In the genomic region with DNA sequence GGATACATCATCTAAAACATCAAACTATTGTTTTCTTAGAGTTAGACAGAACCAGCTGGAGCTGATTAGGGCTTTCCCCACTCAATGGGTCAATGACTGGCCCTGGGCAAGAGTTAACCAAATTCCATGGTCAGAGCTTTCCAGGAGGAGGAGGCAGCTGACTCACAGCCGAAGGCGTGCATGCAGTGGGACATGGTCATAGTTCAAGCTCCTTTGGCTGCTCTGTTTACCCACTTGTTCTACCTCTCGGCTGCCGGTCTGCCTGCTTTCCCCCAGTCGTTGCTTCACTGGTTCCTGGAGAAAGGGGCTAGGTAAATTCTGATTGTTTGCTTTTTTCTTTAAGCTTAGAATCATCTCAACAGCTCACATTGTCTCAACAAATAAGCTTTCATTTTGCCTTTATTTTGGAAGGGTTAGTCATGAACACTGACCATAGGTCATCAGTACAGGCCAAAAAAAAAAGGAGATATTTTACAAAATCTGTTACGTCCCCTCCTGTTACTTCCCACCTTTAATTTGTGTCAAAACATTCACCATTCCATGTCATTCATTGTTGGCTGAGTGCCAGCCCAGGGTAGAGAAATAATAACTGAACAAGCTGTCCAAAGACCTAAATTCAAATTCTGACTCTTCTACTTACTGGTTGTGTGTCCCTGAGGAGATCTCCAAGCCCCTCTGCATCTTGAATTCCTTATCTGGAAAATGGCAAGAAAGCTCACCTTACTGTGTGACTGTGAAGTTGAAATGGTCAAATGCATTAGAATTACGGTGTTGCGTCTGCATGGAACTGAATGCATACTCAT, we compare ENCODE assay signal across 11 cellular contexts. TPM values are rescaled to one million over a fixed set of nuclear protein-coding genes. Genes with fewer than 3 reads are reported as not detected.
A peak's percentile ranks its signal among the peaks of the same experiment; 100 is the strongest.
DNase-seq lines count a peak whose midpoint lies in the region; ATAC-seq and TF ChIP-seq lines count a peak whose summit lies in the region.
"Had no signal": no experiment of that assay in that cellular context is flagged by ENCODE, and none has a peak within 500 bp of the region (broad histone marks: within the 10 kb centered on the region; RNA-seq: fewer than 3 reads in every experiment).

No MANE protein-coding gene starts in this region.

- ATAC-seq in upper lobe of right lung: peak; percentile 91
- ATAC-seq in activated CD4-positive, alpha-beta T cell treated with anti-CD3 and anti-CD28 coated beads for 36 hours: no peak
- ATAC-seq: activated CD8-positive, alpha-beta T cell treated with anti-CD3 and anti-CD28 coated beads, Interleukin-2, amount 10 ng/mL, durations not matched to agents 7 days and 5 days had no signal

- H3K27ac ChIP-seq in upper lobe of right lung: no peak overlapping the region

- H3K27me3 ChIP-seq in upper lobe of right lung: no peaks in the 10 kb centered on the region

- POLR2A ChIA-PET in activated CD4-positive, alpha-beta T cell treated with anti-CD3 and anti-CD28 coated beads for 36 hours (lab: Charles Lee): interaction anchor here (0.6 kb wide), 1 partner anchor 1736 kb away, joined by 3 read pairs; no protein-coding TSS in a partner anchor

- H3K36me3 ChIP-seq in upper lobe of right lung: no peaks in the 10 kb centered on the region

- no peak for TF ChIP-seq CTCF in astrocyte of the cerebellum (IDR thresholded peaks at IDR 0.05; ENCODE audit: low read depth, low read length, missing control alignments)
- TF ChIP-seq CTCF in upper lobe of right lung (IDR thresholded peaks at IDR 0.05): no peak

- H3K4me3 ChIP-seq in astrocyte of the cerebellum (ENCODE audit: low read depth, low read length) (no peak overlapping the region), upper lobe of right lung (no peak overlapping the region)

- no peaks in the 10 kb centered on the region for H3K36me3 Mint-ChIP-seq in activated CD4-positive, alpha-beta T cell treated with anti-CD3 and anti-CD28 coated beads, Interleukin-2, amount 10 ng/mL, durations not matched to agents 24 days and 14 days (ENCODE audit: low read depth)
- no peaks in the 10 kb centered on the region for H3K36me3 Mint-ChIP-seq in activated CD4-positive, alpha-beta T cell treated with anti-CD3 and anti-CD28 coated beads for 36 hours (ENCODE audit: low read depth)

- peaks cover 12% of the 10 kb centered on the region for H3K4me1 ChIP-seq in upper lobe of right lung

- peak; percentile 40 for DNase-seq in activated CD4-positive, alpha-beta T cell treated with anti-CD3 and anti-CD28 coated beads, Interleukin-2, amount 10 ng/mL, durations not matched to agents 24 days and 14 days
- no peak for DNase-seq in activated CD4-positive, alpha-beta T cell treated with anti-CD3 and anti-CD28 coated beads for 1 hour
- DNase-seq in astrocyte of the cerebellum (ENCODE audit: low read depth) (peak; percentile 60), kidney tubule cell (ENCODE audit: low spot score) (peak; percentile 97), upper lobe of right lung (peak; percentile 71), NOMO-1 treated with DMSO at 0.1 percent for 48 hours (lab: John Stamatoyannopoulos, UW; ENCODE audit: unreplicated experiment) (no peak), COR-L47 (lab: John Stamatoyannopoulos, UW) (no peak)
- no peak for DNase-seq in activated CD4-positive, alpha-beta T cell treated with anti-CD3 and anti-CD28 coated beads for 36 hours
- DNase-seq: activated CD8-positive, alpha-beta T cell treated with anti-CD3 and anti-CD28 coated beads, Interleukin-2, amount 10 ng/mL, durations not matched to agents 7 days and 5 days; stimulated activated CD4-positive, alpha-beta T cell treated with anti-CD3 and anti-CD28 coated beads, Interleukin-15, amount 100 ng/mL, for 24 hours had no signal

- in situ Hi-C loops in astrocyte of the cerebellum (cut with HindIII; ENCODE audit: low sequenced_read_pairs): no loop called here

- no peak overlapping the region for H3K4me3 Mint-ChIP-seq in activated CD4-positive, alpha-beta T cell treated with anti-CD3 and anti-CD28 coated beads, Interleukin-2, amount 10 ng/mL, durations not matched to agents 24 days and 14 days
- no peak overlapping the region for H3K4me3 Mint-ChIP-seq in activated CD4-positive, alpha-beta T cell treated with anti-CD3 and anti-CD28 coated beads for 36 hours
- H3K4me3 Mint-ChIP-seq: activated CD8-positive, alpha-beta T cell treated with anti-CD3 and anti-CD28 coated beads, Interleukin-2, amount 10 ng/mL, durations not matched to agents 7 days and 5 days had no signal

- intact Hi-C loops in activated CD4-positive, alpha-beta T cell treated with anti-CD3 and anti-CD28 coated beads, Interleukin-2, amount 10 ng/mL, durations not matched to agents 24 days and 14 days (cut with micrococcal nuclease): no loop called here
- intact Hi-C loops in upper lobe of right lung (cut with DNase I): no loop called here
- intact Hi-C loops in activated CD4-positive, alpha-beta T cell treated with anti-CD3 and anti-CD28 coated beads for 36 hours (cut with DNase I, micrococcal nuclease): loop anchor here in 1 of 2 experiments (10.0 kb wide), 1 partner anchor 478 kb away; a partner anchor contains a TSS

- peaks cover 10% of the 10 kb centered on the region for H3K4me1 Mint-ChIP-seq in activated CD4-positive, alpha-beta T cell treated with anti-CD3 and anti-CD28 coated beads, Interleukin-2, amount 10 ng/mL, durations not matched to agents 24 days and 14 days
- peaks cover 23% of the 10 kb centered on the region for H3K4me1 Mint-ChIP-seq in activated CD4-positive, alpha-beta T cell treated with anti-CD3 and anti-CD28 coated beads for 36 hours

- peaks cover 38% of the 10 kb centered on the region for H3K27me3 Mint-ChIP-seq in activated CD4-positive, alpha-beta T cell treated with anti-CD3 and anti-CD28 coated beads, Interleukin-2, amount 10 ng/mL, durations not matched to agents 24 days and 14 days
- peaks cover 18% of the 10 kb centered on the region for H3K27me3 Mint-ChIP-seq in activated CD4-positive, alpha-beta T cell treated with anti-CD3 and anti-CD28 coated beads for 36 hours

- no peaks in the 10 kb centered on the region for H3K9me3 ChIP-seq in upper lobe of right lung

- H3K27ac Mint-ChIP-seq in activated CD4-positive, alpha-beta T cell treated with anti-CD3 and anti-CD28 coated beads, Interleukin-2, amount 10 ng/mL, durations not matched to agents 24 days and 14 days: no peak overlapping the region
- H3K27ac Mint-ChIP-seq in activated CD4-positive, alpha-beta T cell treated with anti-CD3 and anti-CD28 coated beads for 36 hours: no peak overlapping the region
- H3K27ac Mint-ChIP-seq: activated CD8-positive, alpha-beta T cell treated with anti-CD3 and anti-CD28 coated beads, Interleukin-2, amount 10 ng/mL, durations not matched to agents 7 days and 5 days had no signal

- CTCF ChIA-PET in activated CD4-positive, alpha-beta T cell treated with anti-CD3 and anti-CD28 coated beads for 36 hours (lab: Charles Lee): interaction anchor here (0.7 to 3.0 kb wide), 6 partner anchors 16 to 362 kb away, joined by 3 to 11 read pairs (median 4); no protein-coding TSS in a partner anchor

- no peaks in the 10 kb centered on the region for H3K9me3 Mint-ChIP-seq in activated CD4-positive, alpha-beta T cell treated with anti-CD3 and anti-CD28 coated beads, Interleukin-2, amount 10 ng/mL, durations not matched to agents 24 days and 14 days
- no peaks in the 10 kb centered on the region for H3K9me3 Mint-ChIP-seq in activated CD4-positive, alpha-beta T cell treated with anti-CD3 and anti-CD28 coated beads for 36 hours (ENCODE audit: low read depth)

RNA-seq across cellular contexts. Expression of a gene that starts 12.0 kb away (rescaled TPM):
- not detected in 2 replicates for total RNA-seq in activated CD4-positive, alpha-beta T cell treated with anti-CD3 and anti-CD28 coated beads, Interleukin-2, amount 10 ng/mL, durations not matched to agents 24 days and 14 days
- 0.46 TPM for total RNA-seq in upper lobe of right lung
- total RNA-seq in activated CD4-positive, alpha-beta T cell treated with anti-CD3 and anti-CD28 coated beads for 36 hours: not detected
- total RNA-seq: activated CD8-positive, alpha-beta T cell treated with anti-CD3 and anti-CD28 coated beads, Interleukin-2, amount 10 ng/mL, durations not matched to agents 7 days and 5 days; cardiac septum had no signal

Comparison
In these comparisons a context has a peak if more than half of its experiments do, and no peak if none do; other contexts are left out.
1. DNase-seq: peak in activated CD4-positive, alpha-beta T cell treated with anti-CD3 and anti-CD28 coated beads, Interleukin-2, amount 10 ng/mL, durations not matched to agents 24 days and 14 days (single experiment), astrocyte of the cerebellum (single experiment), kidney tubule cell (single experiment) and upper lobe of right lung (single experiment); none in activated CD4-positive, alpha-beta T cell treated with anti-CD3 and anti-CD28 coated beads for 1 hour (single experiment), NOMO-1 treated with DMSO at 0.1 percent for 48 hours (single experiment), activated CD4-positive, alpha-beta T cell treated with anti-CD3 and anti-CD28 coated beads for 36 hours (single experiment) and COR-L47 (single experiment).